ENCODE assay signal across 16 cellular contexts in genomic region chr15:98794211-98794610, GRCh38.
"Had no signal": no experiment of that assay in that cellular context is flagged by ENCODE, and none has a peak within 500 bp of the region (broad histone marks: within the 10 kb centered on the region; RNA-seq: fewer than 3 reads in every experiment).

No MANE protein-coding gene starts in this region.

- DNase-seq: activated CD4-positive, alpha-beta T cell treated with anti-CD3 and anti-CD28 coated beads, Interleukin-2, amount 50 U/mL, for 48 hours; activated gamma-delta T cell treated with Interleukin-2 at 50 U/mL for 16 hours; activated naive CD8-positive, alpha-beta T cell treated with anti-CD3 and anti-CD28 coated beads for 36 hours; activated T-cell treated with anti-CD3 and anti-CD28 coated beads, Interleukin-2, amount 50 U/mL, for 48 hours; esophagus squamous epithelium; left colon; midbrain; naive thymus-derived CD4-positive, alpha-beta T cell; occipital lobe; psoas muscle; right lobe of liver; stimulated activated CD4-positive, alpha-beta T cell treated with anti-CD3 and anti-CD28 coated beads, Interleukin-1b, Interleukin-23, amount 100 ng/mL, for 48 hours; T-helper 2 cell had no signal

- H3K36me3 Mint-ChIP-seq: activated naive CD8-positive, alpha-beta T cell treated with anti-CD3 and anti-CD28 coated beads for 36 hours; stimulated activated memory B cell treated with anti-CD40 and anti-IgM and Interleukin-4, amounts not matched to agents 10 μg/mL and 1 μg/mL and 100 μg/mL, for 72 hours had no signal

- H3K27ac ChIP-seq: breast epithelium, esophagus squamous epithelium, psoas muscle, right lobe of liver, tibial nerve had no signal

- H3K27me3 Mint-ChIP-seq: activated naive CD8-positive, alpha-beta T cell treated with anti-CD3 and anti-CD28 coated beads for 36 hours had no signal

- H3K27ac Mint-ChIP-seq: activated naive CD8-positive, alpha-beta T cell treated with anti-CD3 and anti-CD28 coated beads for 36 hours; naive thymus-derived CD4-positive, alpha-beta T cell; stimulated activated memory B cell treated with anti-CD40 and anti-IgM and Interleukin-4, amounts not matched to agents 10 μg/mL and 1 μg/mL and 100 μg/mL, for 72 hours had no signal

- H3K9me3 Mint-ChIP-seq: activated naive CD8-positive, alpha-beta T cell treated with anti-CD3 and anti-CD28 coated beads for 36 hours; naive thymus-derived CD4-positive, alpha-beta T cell; stimulated activated memory B cell treated with anti-CD40 and anti-IgM and Interleukin-4, amounts not matched to agents 10 μg/mL and 1 μg/mL and 100 μg/mL, for 72 hours had no signal

- H3K4me3 Mint-ChIP-seq: activated naive CD8-positive, alpha-beta T cell treated with anti-CD3 and anti-CD28 coated beads for 36 hours; stimulated activated memory B cell treated with anti-CD40 and anti-IgM and Interleukin-4, amounts not matched to agents 10 μg/mL and 1 μg/mL and 100 μg/mL, for 72 hours had no signal
